Comparison of ENCODE assay signal across 1 cellular context in genomic region chr2:36489296-36489695, GRCh38.
TF ChIP-seq lines count a peak whose summit lies in the region.

No MANE protein-coding gene starts in this region.

TF ChIP-seq in SK-N-SH, 30 proteins besides CTCF, POLR2A, EP300 and RAD21 (continued from another document):
- TF ChIP-seq IRF3 (IDR thresholded peaks at IDR 0.05; ENCODE audit: low read depth, low read length) (no peak), ELF1 (IDR thresholded peaks at IDR 0.05) (no peak), JUND (IDR thresholded peaks at IDR 0.05) (peak; percentile 68), TEAD4 (IDR thresholded peaks at IDR 0.05; ENCODE audit: borderline replicate concordance, insufficient read depth) (peak; percentile 30; the same call in 1 of the 2 replicates), PBX3 (IDR thresholded peaks at IDR 0.05) (peak; percentile 37; the same call in 1 of the 2 replicates), NFIC (IDR thresholded peaks at IDR 0.05; ENCODE audit: borderline replicate concordance) (peak; percentile 18; the same call in 1 of the 2 replicates), MAX (IDR thresholded peaks at IDR 0.05; ENCODE audit: low read depth) (no peak)
TF ChIP-seq in SK-N-SH: peak in this region for 6.
